ENCODE assay signal across 15 cellular contexts in genomic region chr7:157418204-157419029, GRCh38.
"Had no signal": no experiment of that assay in that cellular context is flagged by ENCODE, and none has a peak within 500 bp of the region (broad histone marks: within the 10 kb centered on the region; RNA-seq: fewer than 3 reads in every experiment).

No MANE protein-coding gene starts in this region.

- H3K9me3 Mint-ChIP-seq: activated naive CD4-positive, alpha-beta T cell treated with anti-CD3 and anti-CD28 coated beads, Interleukin-2, amount 50 U/mL, for 72 hours; activated T-cell treated with anti-CD3 and anti-CD28 coated beads, Interleukin-2, amount 50 U/mL, for 24 hours; activated T-helper 17 cell treated with anti-CD3 and anti-CD28 coated beads, Interleukin-2, amount 50 U/mL, for 72 hours; type B pancreatic cell had no signal

- DNase-seq: activated CD4-positive, alpha-beta T cell treated with anti-CD3 and anti-CD28 coated beads, Interleukin-2, amount 50 U/mL, for 1 hour; activated CD8-positive, alpha-beta memory T cell treated with anti-CD3 and anti-CD28 coated beads, Interleukin-2, amount 50 U/mL, for 4 hours; activated T-cell treated with anti-CD3 and anti-CD28 coated beads, Interleukin-2, amount 50 U/mL, for 24 hours; brain microvascular endothelial cell; central memory CD4-positive, alpha-beta T cell; effector memory CD4-positive, alpha-beta T cell; midbrain; stimulated activated CD4-positive, alpha-beta T cell treated with anti-CD3 and anti-CD28 coated beads, Interleukin-4, amount 100 ng/mL, for 4 hours; T-helper 2 cell had no signal

- H3K4me3 Mint-ChIP-seq: activated T-cell treated with anti-CD3 and anti-CD28 coated beads, Interleukin-2, amount 50 U/mL, for 24 hours; activated T-helper 17 cell treated with anti-CD3 and anti-CD28 coated beads, Interleukin-2, amount 50 U/mL, for 72 hours; type B pancreatic cell had no signal

- H3K4me1 Mint-ChIP-seq: activated T-helper 17 cell treated with anti-CD3 and anti-CD28 coated beads, Interleukin-2, amount 50 U/mL, for 72 hours had no signal

- H3K27me3 Mint-ChIP-seq: activated T-cell treated with anti-CD3 and anti-CD28 coated beads, Interleukin-2, amount 50 U/mL, for 24 hours; activated T-helper 17 cell treated with anti-CD3 and anti-CD28 coated beads, Interleukin-2, amount 50 U/mL, for 72 hours; type B pancreatic cell had no signal

- ATAC-seq: activated CD4-positive, CD25-positive, alpha-beta regulatory T cell treated with anti-CD3 and anti-CD28 coated beads, Interleukin-2, amount 50 U/mL, for 24 hours; activated T-helper 17 cell treated with anti-CD3 and anti-CD28 coated beads, Interleukin-2, amount 50 U/mL, for 72 hours; gastroesophageal sphincter; heart left ventricle had no signal

- H3K27ac Mint-ChIP-seq: activated T-cell treated with anti-CD3 and anti-CD28 coated beads, Interleukin-2, amount 50 U/mL, for 24 hours; activated T-helper 17 cell treated with anti-CD3 and anti-CD28 coated beads, Interleukin-2, amount 50 U/mL, for 72 hours; type B pancreatic cell had no signal
